ENCODE assay signal across 19 cellular contexts in genomic region chr14:94558842-94559241, GRCh38. TPM values are rescaled to one million over a fixed set of nuclear protein-coding genes. Genes with fewer than 3 reads are reported as not detected.
DNase-seq lines count a peak whose midpoint lies in the region; ATAC-seq and TF ChIP-seq lines count a peak whose summit lies in the region.
"Had no signal": no experiment of that assay in that cellular context is flagged by ENCODE, and none has a peak within 500 bp of the region (broad histone marks: within the 10 kb centered on the region; RNA-seq: fewer than 3 reads in every experiment).

No MANE protein-coding gene starts in this region.

- H3K27ac ChIP-seq in endodermal cell (ENCODE audit: low read depth, low read length): no peak overlapping the region
- no peak overlapping the region for H3K27ac ChIP-seq in smooth muscle cell (ENCODE audit: low read depth)
- H3K27ac ChIP-seq in left lung: no peak overlapping the region
- no peak overlapping the region for H3K27ac ChIP-seq in thyroid gland
- H3K27ac ChIP-seq: A549, C4-2B, GM23248 had no signal

- H3K36me3 Mint-ChIP-seq in WTC11: peaks cover 15% of the 10 kb centered on the region
- no peaks in the 10 kb centered on the region for H3K36me3 Mint-ChIP-seq in endodermal cell (ENCODE audit: low read depth)
- H3K36me3 Mint-ChIP-seq in activated CD8-positive, alpha-beta memory T cell treated with anti-CD3 and anti-CD28 coated beads, Interleukin-2, amount 10 ng/mL, durations not matched to agents 7 days and 5 days: no peaks in the 10 kb centered on the region
- H3K36me3 Mint-ChIP-seq: CD8-positive, alpha-beta T cell had no signal

- no peaks in the 10 kb centered on the region for H3K79me2 ChIP-seq in smooth muscle cell (ENCODE audit: low read depth)

- H3K27me3 Mint-ChIP-seq in WTC11 (ENCODE audit: low read depth) (no peaks in the 10 kb centered on the region), endodermal cell (ENCODE audit: insufficient read depth) (peaks cover 5% of the 10 kb centered on the region)
- peaks cover 9% of the 10 kb centered on the region for H3K27me3 Mint-ChIP-seq in activated CD8-positive, alpha-beta memory T cell treated with anti-CD3 and anti-CD28 coated beads, Interleukin-2, amount 10 ng/mL, durations not matched to agents 7 days and 5 days

- H3K9me3 Mint-ChIP-seq in WTC11 (peaks cover 37% of the 10 kb centered on the region), endodermal cell (peaks cover 18% of the 10 kb centered on the region)
- H3K9me3 Mint-ChIP-seq in activated CD8-positive, alpha-beta memory T cell treated with anti-CD3 and anti-CD28 coated beads, Interleukin-2, amount 10 ng/mL, durations not matched to agents 7 days and 5 days (ENCODE audit: low read depth): no peaks in the 10 kb centered on the region

- no peaks in the 10 kb centered on the region for H3K27me3 ChIP-seq in endodermal cell (ENCODE audit: control insufficient read depth, insufficient read depth, low read length, poor library complexity, severe bottlenecking)
- no peaks in the 10 kb centered on the region for H3K27me3 ChIP-seq in smooth muscle cell (ENCODE audit: low read depth)
- H3K27me3 ChIP-seq in left lung: no peaks in the 10 kb centered on the region
- no peaks in the 10 kb centered on the region for H3K27me3 ChIP-seq in thyroid gland
- H3K27me3 ChIP-seq: BE2C had no signal

- CTCF ChIA-PET in WTC11 (lab: Charles Lee): interaction anchor here (1.0 to 1.3 kb wide), 2 partner anchors 10 to 72 kb away, joined by 5 to 6 read pairs; no protein-coding TSS in a partner anchor
- CTCF ChIA-PET in activated CD8-positive, alpha-beta memory T cell treated with anti-CD3 and anti-CD28 coated beads, Interleukin-2, amount 10 ng/mL, durations not matched to agents 7 days and 5 days (lab: Charles Lee): no interaction called here

- H3K4me3 ChIP-seq in endodermal cell (ENCODE audit: low read length) (no peak overlapping the region), smooth muscle cell (no peak overlapping the region), left lung (no peak overlapping the region), thyroid gland (replicated peaks in 1 of 3) (no peak overlapping the region)
- H3K4me3 ChIP-seq: A549, GM23248 had no signal

- DNase-seq in WTC11 (ENCODE audit: low spot score) (no peak), endodermal cell (no peak), mesenteric fat pad (ENCODE audit: low spot score) (peak; percentile 8), smooth muscle cell (lab: John Stamatoyannopoulos, UW; ENCODE audit: unreplicated experiment) (no peak), left lung (no peak), thyroid gland (no peak)
- DNase-seq in activated CD8-positive, alpha-beta memory T cell treated with anti-CD3 and anti-CD28 coated beads, Interleukin-2, amount 10 ng/mL, durations not matched to agents 7 days and 5 days: no peak
- DNase-seq: BE2C; CD8-positive, alpha-beta T cell; COR-L47; DMS153; DMS79 treated with DMSO at 0.1 percent for 48 hours; EL; GM23248; H9 had no signal

- H3K9ac ChIP-seq in endodermal cell (ENCODE audit: extremely low read depth, low read length, poor library complexity, severe bottlenecking): no peak overlapping the region
- H3K9ac ChIP-seq in smooth muscle cell (ENCODE audit: low read depth): no peak overlapping the region
- H3K9ac ChIP-seq: GM23248 had no signal

- intact Hi-C loops in left lung (cut with DNase I): no loop called here
- intact Hi-C loops in thyroid gland (cut with DNase I): no loop called here

- no peaks in the 10 kb centered on the region for H3F3A ChIP-seq in smooth muscle cell (ENCODE audit: low read depth)

- H3K36me3 ChIP-seq in endodermal cell (ENCODE audit: control insufficient read depth, insufficient read depth, low read length): no peaks in the 10 kb centered on the region
- H3K36me3 ChIP-seq in smooth muscle cell (ENCODE audit: low read depth): no peaks in the 10 kb centered on the region
- no peaks in the 10 kb centered on the region for H3K36me3 ChIP-seq in left lung
- no peaks in the 10 kb centered on the region for H3K36me3 ChIP-seq in thyroid gland
- H3K36me3 ChIP-seq: BE2C had no signal

- no peaks in the 10 kb centered on the region for H4K20me1 ChIP-seq in smooth muscle cell (ENCODE audit: low read depth)

- ATAC-seq in WTC11 (peak; percentile 50), left lung (no peak)
- ATAC-seq in activated CD8-positive, alpha-beta memory T cell treated with anti-CD3 and anti-CD28 coated beads, Interleukin-2, amount 10 ng/mL, durations not matched to agents 7 days and 5 days: no peak
- ATAC-seq: CD8-positive, alpha-beta T cell had no signal

- no peak overlapping the region for H3K4me2 ChIP-seq in smooth muscle cell
- H3K4me2 ChIP-seq: A549 had no signal

- H3K4me1 Mint-ChIP-seq in WTC11 (peaks cover 3% of the 10 kb centered on the region; the same call in 1 of the 2 replicates), endodermal cell (peaks cover 7% of the 10 kb centered on the region)
- H3K4me1 Mint-ChIP-seq in activated CD8-positive, alpha-beta memory T cell treated with anti-CD3 and anti-CD28 coated beads, Interleukin-2, amount 10 ng/mL, durations not matched to agents 7 days and 5 days: no peaks in the 10 kb centered on the region

- H3K4me3 Mint-ChIP-seq in WTC11: no peak overlapping the region
- H3K4me3 Mint-ChIP-seq in endodermal cell: no peak overlapping the region
- no peak overlapping the region for H3K4me3 Mint-ChIP-seq in activated CD8-positive, alpha-beta memory T cell treated with anti-CD3 and anti-CD28 coated beads, Interleukin-2, amount 10 ng/mL, durations not matched to agents 7 days and 5 days
- H3K4me3 Mint-ChIP-seq: CD8-positive, alpha-beta T cell; H9 had no signal

- no peak for TF ChIP-seq POLR2A in thyroid gland (IDR thresholded peaks at IDR 0.05)

- 80 to 86% methylated on average over 2 of the region's 2 CpGs for WGBS in endodermal cell (ENCODE audit: insufficient coverage in 1 of 2, insufficient read length in 1 of 2), 2 experiments
- WGBS in smooth muscle cell (ENCODE audit: low lambda C conversion rate): 85% methylated on average over 2 of the region's 2 CpGs
- 87% methylated on average over 2 of the region's 2 CpGs for WGBS in thyroid gland, 2 donors

- POLR2A ChIA-PET in WTC11 (lab: Charles Lee): no interaction called here

- H3K4me1 ChIP-seq in endodermal cell (ENCODE audit: control insufficient read depth, insufficient read depth, low read length) (no peaks in the 10 kb centered on the region), smooth muscle cell (ENCODE audit: low read depth) (no peaks in the 10 kb centered on the region), left lung (no peaks in the 10 kb centered on the region), thyroid gland (no peaks in the 10 kb centered on the region)
- H3K4me1 ChIP-seq: A549, BE2C had no signal

- peaks cover 25% of the 10 kb centered on the region for H3K9me3 ChIP-seq in endodermal cell (ENCODE audit: control insufficient read depth, low read length)
- no peaks in the 10 kb centered on the region for H3K9me3 ChIP-seq in smooth muscle cell (replicated peaks; ENCODE audit: low read depth)
- H3K9me3 ChIP-seq in left lung: peaks cover 0 to 9% of the 10 kb centered on the region in 2 donors
- H3K9me3 ChIP-seq in thyroid gland: no peaks in the 10 kb centered on the region
- H3K9me3 ChIP-seq: BE2C had no signal

- no peak overlapping the region for H3K27ac Mint-ChIP-seq in WTC11
- no peak overlapping the region for H3K27ac Mint-ChIP-seq in endodermal cell
- no peak overlapping the region for H3K27ac Mint-ChIP-seq in activated CD8-positive, alpha-beta memory T cell treated with anti-CD3 and anti-CD28 coated beads, Interleukin-2, amount 10 ng/mL, durations not matched to agents 7 days and 5 days
- H3K27ac Mint-ChIP-seq: CD8-positive, alpha-beta T cell; H9 had no signal

- no peak for TF ChIP-seq CTCF in WTC11 (IDR thresholded peaks at IDR 0.05)
- TF ChIP-seq CTCF in endodermal cell (conservative IDR thresholded peaks at IDR 0.05): peak; percentile 57
- no peak for TF ChIP-seq CTCF in smooth muscle cell (IDR thresholded peaks at IDR 0.05; ENCODE audit: borderline replicate concordance, insufficient read depth, poor library complexity, severe bottlenecking)
- no peak for TF ChIP-seq CTCF in left lung (IDR thresholded peaks at IDR 0.05)
- TF ChIP-seq CTCF in thyroid gland (IDR thresholded peaks at IDR 0.05): no peak

- H2AFZ ChIP-seq in smooth muscle cell (ENCODE audit: low read depth): no peak overlapping the region
- H2AFZ ChIP-seq: GM23248 had no signal

RNA-seq across cellular contexts. Expression of gene SERPINA4, which starts 2.4 kb away (rescaled TPM):
- 0.14 to 0.25 TPM in 2 of 3 replicates, not detected in the other for total RNA-seq in WTC11 (2021)
- not detected for total RNA-seq in endodermal cell
- polyA plus RNA-seq in endodermal cell (2013, experiment 1 of 2): not detected
- polyA plus RNA-seq in endodermal cell (2013, experiment 2 of 2): not detected
- total RNA-seq in mesenteric fat pad: not detected
- total RNA-seq in smooth muscle cell: not detected in 2 replicates
- polyA plus RNA-seq in smooth muscle cell: not detected in 2 replicates
- total RNA-seq in left lung: not detected
- total RNA-seq in thyroid gland: not detected
- total RNA-seq in activated CD8-positive, alpha-beta memory T cell treated with anti-CD3 and anti-CD28 coated beads, Interleukin-2, amount 10 ng/mL, durations not matched to agents 7 days and 5 days: not detected
- total RNA-seq: CD8-positive, alpha-beta T cell; GM23248; H9; HT1080 had no signal
- polyA plus RNA-seq: AG04450, GM23248 had no signal

RNA-seq across cellular contexts. Expression of gene SERPINA5, which starts 22.4 kb away (rescaled TPM):
- total RNA-seq in WTC11 (2021) (1.5 to 3.2 TPM (median 2.2 TPM) in 3 replicates), endodermal cell (1 to 10 TPM; 1.5 to 2.8 TPM), mesenteric fat pad (0.48 TPM), smooth muscle cell (0.27 TPM in 2 replicates), left lung (1 to 10 TPM; 1.1 to 3.2 TPM), thyroid gland (1 to 10 TPM; 1.3 to 6.6 (median 2.9) TPM)
- 1.7 TPM for polyA plus RNA-seq in endodermal cell (2013, experiment 1 of 2)
- polyA plus RNA-seq in endodermal cell (2013, experiment 2 of 2): 1.6 TPM
- 0.43 TPM in 1 of 2 replicates, not detected in the other for polyA plus RNA-seq in smooth muscle cell
- total RNA-seq in activated CD8-positive, alpha-beta memory T cell treated with anti-CD3 and anti-CD28 coated beads, Interleukin-2, amount 10 ng/mL, durations not matched to agents 7 days and 5 days: not detected
- total RNA-seq: CD8-positive, alpha-beta T cell; GM23248; HT1080 had no signal
- polyA plus RNA-seq: AG04450, GM23248 had no signal

RNA-seq across cellular contexts. Expression of gene SERPINA12, which starts 49.6 kb away (rescaled TPM):
- total RNA-seq in WTC11 (2021): not detected in 3 replicates
- not detected for total RNA-seq in endodermal cell
- polyA plus RNA-seq in endodermal cell (2013, experiment 1 of 2): not detected
- polyA plus RNA-seq in endodermal cell (2013, experiment 2 of 2): not detected
- total RNA-seq in mesenteric fat pad: not detected
- total RNA-seq in smooth muscle cell: not detected in 2 replicates
- polyA plus RNA-seq in smooth muscle cell: not detected in 2 replicates
- not detected for total RNA-seq in left lung
- not detected for total RNA-seq in thyroid gland
- not detected for total RNA-seq in activated CD8-positive, alpha-beta memory T cell treated with anti-CD3 and anti-CD28 coated beads, Interleukin-2, amount 10 ng/mL, durations not matched to agents 7 days and 5 days
- total RNA-seq: CD8-positive, alpha-beta T cell; GM23248; H9; HT1080 had no signal
- polyA plus RNA-seq: A549, AG04450, GM23248 had no signal

RNA-seq across cellular contexts. Expression of gene SERPINA3, which starts 53.3 kb away (rescaled TPM):
- total RNA-seq in WTC11 (2021) (2.7 to 3.5 TPM (median 3.0 TPM) in 3 replicates), endodermal cell (under 1 TPM in 1 of 2 donors, not detected in 1; 0.27 TPM), mesenteric fat pad (139 TPM), smooth muscle cell (0.09 and 3.2 TPM in 2 replicates), left lung (100 to 1,000 TPM in 1 of 2 donors, 10 to 100 TPM in 1; 24.6 to 198 TPM), thyroid gland (100 to 1,000 TPM in 1 of 4 donors, 10 to 100 TPM in 3; 16.3 to 200 (median 91.1) TPM)
- 0.18 TPM for polyA plus RNA-seq in endodermal cell (2013, experiment 1 of 2)
- polyA plus RNA-seq in endodermal cell (2013, experiment 2 of 2): 0.21 TPM
- polyA plus RNA-seq in smooth muscle cell: 0.45 and 2.6 TPM in 2 replicates
- total RNA-seq in activated CD8-positive, alpha-beta memory T cell treated with anti-CD3 and anti-CD28 coated beads, Interleukin-2, amount 10 ng/mL, durations not matched to agents 7 days and 5 days: not detected
- total RNA-seq: CD8-positive, alpha-beta T cell; H9; HT1080 had no signal
